ENCODE assay signal across 9 cellular contexts in the genomic region with DNA sequence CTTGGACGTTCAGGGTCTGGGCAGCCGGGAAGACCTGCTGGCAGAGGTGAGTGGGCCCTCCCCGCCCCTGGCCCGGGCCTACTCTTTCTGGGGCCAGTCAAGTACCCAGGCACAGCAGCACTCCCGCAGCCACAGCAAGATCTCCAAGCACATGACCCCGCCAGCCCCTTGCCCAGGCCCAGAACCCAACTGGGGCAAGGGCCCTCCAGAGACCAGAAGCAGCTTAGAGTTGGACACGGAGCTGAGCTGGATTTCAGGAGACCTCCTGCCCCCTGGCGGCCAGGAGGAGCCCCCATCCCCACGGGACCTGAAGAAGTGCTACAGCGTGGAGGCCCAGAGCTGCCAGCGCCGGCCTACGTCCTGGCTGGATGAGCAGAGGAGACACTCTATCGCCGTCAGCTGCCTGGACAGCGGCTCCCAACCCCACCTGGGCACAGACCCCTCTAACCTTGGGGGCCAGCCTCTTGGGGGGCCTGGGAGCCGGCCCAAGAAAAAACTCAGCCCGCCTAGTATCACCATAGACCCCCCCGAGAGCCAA. TPM values are rescaled to one million over a fixed set of nuclear protein-coding genes. Genes with fewer than 3 reads are reported as not detected.
A peak's percentile ranks its signal among the peaks of the same experiment; 100 is the strongest.
DNase-seq lines count a peak whose midpoint lies in the region; ATAC-seq and TF ChIP-seq lines count a peak whose summit lies in the region.
"Had no signal": no experiment of that assay in that cellular context is flagged by ENCODE, and none has a peak within 500 bp of the region (broad histone marks: within the 10 kb centered on the region; RNA-seq: fewer than 3 reads in every experiment).

No MANE protein-coding gene starts in this region.

- peak; percentile 91 for ATAC-seq in DND-41 (ENCODE audit: insufficient read depth, low read depth)
- peak; percentile 80 to 90 (median 82) for ATAC-seq in psoas muscle
- no peak for ATAC-seq in GM18517 (IDR thresholded peaks at IDR 0.05; ENCODE audit: unreplicated experiment)

- no peak overlapping the region for H3K9ac ChIP-seq in DND-41 (ENCODE audit: low read depth, low read length)
- H3K9ac ChIP-seq in Karpas-422 (ENCODE audit: low read length): no peak overlapping the region

- H3K27ac Mint-ChIP-seq in glutamatergic neuron (ENCODE audit: unreplicated experiment): no peak overlapping the region

- DNase-seq in DND-41 (peak; percentile 71), Karpas-422 (peak; percentile 93), SK-MEL-5 (ENCODE audit: low read depth, low spot score) (peak; percentile 86), glutamatergic neuron (peak; percentile 85), psoas muscle (peak; percentile 80 to 87), vagina (ENCODE audit: extremely low spot score in 2 of 2) (no peak)
- peak in 3 of 4 experiments; percentile 15 to 57 (median 26) for DNase-seq in activated naive CD4-positive, alpha-beta T cell (lab: John Stamatoyannopoulos, UW)

- no peak overlapping the region for H3K4me3 Mint-ChIP-seq in glutamatergic neuron (ENCODE audit: unreplicated experiment)
- H3K4me3 Mint-ChIP-seq: dendritic cell treated with granulocyte-macrophage colony-stimulating factor and Interleukin-4, amounts not matched to agents 40 ng/mL and 50 ng/mL, for 4 days had no signal

- H3K27me3 ChIP-seq in DND-41 (ENCODE audit: insufficient read depth, low read length, poor library complexity): peaks cover 26% of the 10 kb centered on the region
- no peaks in the 10 kb centered on the region for H3K27me3 ChIP-seq in Karpas-422 (ENCODE audit: low read length)
- peaks cover 0 to 26% (median 3%) of the 10 kb centered on the region in 3 donors for H3K27me3 ChIP-seq in psoas muscle (ENCODE audit: insufficient read depth in 3 of 3, low read length in 2 of 3)
- no peaks in the 10 kb centered on the region for H3K27me3 ChIP-seq in vagina

- in situ Hi-C loops in SK-MEL-5 (cut with HindIII; ENCODE audit: low pct_unique_long_range_greater_than_20kb, low sequenced_read_pairs): no loop called here

- H3K4me3 ChIP-seq in DND-41 (ENCODE audit: low read depth in 1 of 2, low read length in 2 of 2) (no peak overlapping the region), Karpas-422 (ENCODE audit: low read length) (no peak overlapping the region), psoas muscle (no peak overlapping the region), vagina (no peak overlapping the region)

- H3K27me3 Mint-ChIP-seq in glutamatergic neuron (ENCODE audit: unreplicated experiment): peaks cover 6% of the 10 kb centered on the region

- 0 out of 2 replicates have a peak overlapping the region, but pooled peaks have one; percentile 48 for H2AFZ ChIP-seq in DND-41 (ENCODE audit: low read depth, low read length)
- no peak overlapping the region for H2AFZ ChIP-seq in Karpas-422 (ENCODE audit: low read length)

- WGBS in psoas muscle, 3 donors: 29 to 36% (median 33%) methylated on average over 19 of the region's 19 CpGs

- H3K36me3 Mint-ChIP-seq in glutamatergic neuron (ENCODE audit: unreplicated experiment): no peaks in the 10 kb centered on the region

- H3K9me2 ChIP-seq in Karpas-422 (replicated peaks; ENCODE audit: insufficient read depth, low read length): no peaks in the 10 kb centered on the region

- H3K36me3 ChIP-seq in DND-41 (ENCODE audit: insufficient read depth, low read length): no peaks in the 10 kb centered on the region
- no peaks in the 10 kb centered on the region for H3K36me3 ChIP-seq in Karpas-422 (ENCODE audit: insufficient read depth, low read length)
- no peaks in the 10 kb centered on the region for H3K36me3 ChIP-seq in psoas muscle (ENCODE audit: insufficient read depth in 1 of 2, low read depth in 1 of 2)
- H3K36me3 ChIP-seq in vagina: no peaks in the 10 kb centered on the region

- no peaks in the 10 kb centered on the region for H3K9me3 ChIP-seq in DND-41 (ENCODE audit: insufficient read depth, low read length, severe bottlenecking)
- no peaks in the 10 kb centered on the region for H3K9me3 ChIP-seq in Karpas-422 (ENCODE audit: low read length)
- no peaks in the 10 kb centered on the region for H3K9me3 ChIP-seq in psoas muscle
- H3K9me3 ChIP-seq in vagina: no peaks in the 10 kb centered on the region

- peaks cover 6% of the 10 kb centered on the region for H3K9me3 Mint-ChIP-seq in glutamatergic neuron (ENCODE audit: unreplicated experiment)
- H3K9me3 Mint-ChIP-seq: dendritic cell treated with granulocyte-macrophage colony-stimulating factor and Interleukin-4, amounts not matched to agents 40 ng/mL and 50 ng/mL, for 4 days had no signal

- no peak overlapping the region for H3K4me2 ChIP-seq in DND-41 (ENCODE audit: insufficient read depth, low read length)
- no peak overlapping the region for H3K4me2 ChIP-seq in Karpas-422 (ENCODE audit: low read depth, low read length, poor library complexity, severe bottlenecking)

- TF ChIP-seq CTCF in DND-41 (IDR thresholded peaks at IDR 0.05; ENCODE audit: borderline replicate concordance, extremely low read depth, low read length, poor library complexity, severe bottlenecking) (peak; percentile 81), glutamatergic neuron (IDR thresholded peaks at IDR 0.05; ENCODE audit: partially characterized antibody, unreplicated experiment) (peak; percentile 87), psoas muscle (IDR thresholded peaks at IDR 0.05) (peak; percentile 72), vagina (IDR thresholded peaks at IDR 0.05) (peak; percentile 62 to 68 (median 67))

- H3K4me1 ChIP-seq in DND-41 (ENCODE audit: insufficient read depth, low read length): no peaks in the 10 kb centered on the region
- peaks cover 5% of the 10 kb centered on the region for H3K4me1 ChIP-seq in Karpas-422 (ENCODE audit: low read length)
- H3K4me1 ChIP-seq in psoas muscle: no peaks in the 10 kb centered on the region
- no peaks in the 10 kb centered on the region for H3K4me1 ChIP-seq in vagina

- no peak for TF ChIP-seq POLR2A in vagina (IDR thresholded peaks at IDR 0.05)

- peaks cover 7% of the 10 kb centered on the region for H4K20me1 ChIP-seq in DND-41 (ENCODE audit: insufficient read depth, low read length)
- no peaks in the 10 kb centered on the region for H4K20me1 ChIP-seq in Karpas-422 (ENCODE audit: insufficient read depth, low read depth, low read length)

- H3K79me2 ChIP-seq in DND-41 (ENCODE audit: insufficient read depth, low read length) (no peaks in the 10 kb centered on the region), Karpas-422 (ENCODE audit: low read length) (no peaks in the 10 kb centered on the region)

- peaks cover 18% of the 10 kb centered on the region for H3K4me1 Mint-ChIP-seq in glutamatergic neuron (ENCODE audit: low read depth, unreplicated experiment)

- intact Hi-C loops in psoas muscle (cut with DNase I): loop anchor here (5.0 kb wide), 2 partner anchors 71 to 144 kb away; no protein-coding TSS in a partner anchor
- intact Hi-C loops in vagina (cut with DNase I): loop anchor here (5.0 kb wide), 1 partner anchor 79 kb away; the partner anchor contains the start of gene SPATA20

- H3K27ac ChIP-seq in DND-41 (ENCODE audit: low read length): no peak overlapping the region
- H3K27ac ChIP-seq in Karpas-422 (ENCODE audit: low read length): no peak overlapping the region
- no peak overlapping the region for H3K27ac ChIP-seq in psoas muscle
- no peak overlapping the region for H3K27ac ChIP-seq in vagina

RNA-seq across cellular contexts. Expression of gene ABCC3, which starts 8.6 kb away (rescaled TPM):
- total RNA-seq in Karpas-422 (2014; rRNA removed; shearing (Covaris generic); ENCODE audit: low replicate concordance): not detected in 2 replicates
- total RNA-seq in SK-MEL-5 (2014; rRNA removed; shearing (Covaris generic)): not detected in 2 replicates
- 0.01 and 0.06 TPM in 2 replicates for polyA plus RNA-seq in SK-MEL-5 (2015; cell fraction: cytosol; rRNA removed)
- polyA plus RNA-seq in SK-MEL-5 (2015; cell fraction: nucleus; rRNA removed): 0.07 and 5.5 TPM in 2 replicates
- total RNA-seq in glutamatergic neuron (ENCODE audit: unreplicated experiment) (not detected), psoas muscle (1 to 10 TPM in 2 of 4 donors, under 1 TPM in 2; 0.36 to 1.6 (median 0.94) TPM), vagina (47.6 TPM)
- polyA plus RNA-seq in psoas muscle: 1 to 10 TPM in 1 of 3 donors, under 1 TPM in 2; 0.39 to 1.2 (median 0.45) TPM

Comparison
In these comparisons a context has a peak if more than half of its experiments do, and no peak if none do; other contexts are left out.
1. DNase-seq: peak in DND-41 (single experiment), Karpas-422 (single experiment), SK-MEL-5 (single experiment), activated naive CD4-positive, alpha-beta T cell (3 of 4), glutamatergic neuron (single experiment) and psoas muscle (2 of 2); none in vagina (0 of 2).
2. RNA of gene ABCC3, which starts 8.6 kb away (total RNA-seq): 47.6 TPM in vagina (single experiment); 0.36 to 1.6 TPM in psoas muscle, not detected in SK-MEL-5, not detected in Karpas-422 and not detected in glutamatergic neuron (single experiment); every median in the first group is over 10 times any median in the second.
3. Peak in every context shown above with its lines, with median percentiles within 50 percentile points of each other: CTCF ChIP-seq.